6 cellular contexts compared by ENCODE assay signal in genomic region chr22:23393199-23393598, GRCh38.
DNase-seq lines count a peak whose midpoint lies in the region; ATAC-seq and TF ChIP-seq lines count a peak whose summit lies in the region.
"Not testable (repeated sequence)": the region's sequence is repeated elsewhere in the genome, so short reads cannot be mapped to it uniquely, and the experiment has no call there.

No MANE protein-coding gene starts in this region.

- H3K9me3 ChIP-seq in lower lobe of right lung, sigmoid colon: not testable (repeated sequence)

- WGBS in sigmoid colon, 2 donors = 57 to 76% methylated on average over 13 to 14 of the region's 14 CpGs

- TF ChIP-seq EP300 in sigmoid colon (IDR thresholded peaks at IDR 0.05) = not testable (repeated sequence)

- ATAC-seq in WTC11, lower lobe of right lung: not testable (repeated sequence)

- not testable (repeated sequence) for H3K27ac Mint-ChIP-seq in WTC11

- not testable (repeated sequence) for H3K36me3 Mint-ChIP-seq in WTC11

- DNase-seq in H7 (peak; percentile 38), WTC11 (ENCODE audit: low spot score) (peak; percentile 7), ecto neural progenitor cell (ENCODE audit: low spot score) (peak; percentile 28), lower lobe of right lung (peak; percentile 32), sigmoid colon (peak; percentile 53)

- H3K27me3 ChIP-seq in H7 (ENCODE audit: control insufficient read depth, insufficient read depth, low read length); lower lobe of right lung (ENCODE audit: low read depth); sigmoid colon: not testable (repeated sequence)

- not testable (repeated sequence) for H3K4me3 Mint-ChIP-seq in WTC11

- CTCF ChIA-PET in WTC11 (lab: Charles Lee) = interaction anchor here (0.6 to 0.7 kb wide), 2 partner anchors 448 to 640 kb away, joined by 3 to 5 read pairs; no protein-coding TSS in a partner anchor

- H3K9me3 Mint-ChIP-seq in WTC11 = not testable (repeated sequence)

- intact Hi-C loops in lower lobe of right lung (cut with DNase I); sigmoid colon (cut with DNase I): not testable (repeated sequence)

- H3K4me1 ChIP-seq in lower lobe of right lung, sigmoid colon: not testable (repeated sequence)

- TF ChIP-seq POLR2A in sigmoid colon (IDR thresholded peaks at IDR 0.05) = not testable (repeated sequence)

- H3K27me3 Mint-ChIP-seq in WTC11 (ENCODE audit: low read depth) = not testable (repeated sequence)

- not testable (repeated sequence) for H3K4me1 Mint-ChIP-seq in WTC11

- POLR2A ChIA-PET in WTC11 (lab: Charles Lee) = not testable (repeated sequence)

- H3K36me3 ChIP-seq in H7 (replicated peaks; ENCODE audit: control insufficient read depth, insufficient read depth, low read length); lower lobe of right lung; sigmoid colon: not testable (repeated sequence)

- not testable (repeated sequence) for TF ChIP-seq CTCF in 22Rv1 (IDR thresholded peaks at IDR 0.05); WTC11 (IDR thresholded peaks at IDR 0.05); lower lobe of right lung (IDR thresholded peaks at IDR 0.05); sigmoid colon (IDR thresholded peaks at IDR 0.05)

- peak overlapping the region; percentile 52 for H3K27ac ChIP-seq in 22Rv1
- H3K27ac ChIP-seq in lower lobe of right lung, sigmoid colon: not testable (repeated sequence)

- not testable (repeated sequence) for H3K4me3 ChIP-seq in H7 (ENCODE audit: insufficient read depth, low read depth, low read length); lower lobe of right lung; sigmoid colon
